ENCODE assay signal across 8 cellular contexts in genomic region chr7:108613147-108613948, GRCh38. TPM values are rescaled to one million over a fixed set of nuclear protein-coding genes. Genes with fewer than 3 reads are reported as not detected.
DNase-seq lines count a peak whose midpoint lies in the region; ATAC-seq and TF ChIP-seq lines count a peak whose summit lies in the region.

No MANE protein-coding gene starts in this region.

- H3K27ac Mint-ChIP-seq in activated T-cell treated with anti-CD3 and anti-CD28 coated beads, Interleukin-2, amount 50 U/mL, for 72 hours, result no peak overlapping the region

- H3K4me3 Mint-ChIP-seq in activated T-cell treated with anti-CD3 and anti-CD28 coated beads, Interleukin-2, amount 50 U/mL, for 72 hours, result no peak overlapping the region

- DNase-seq in activated T-cell treated with anti-CD3 and anti-CD28 coated beads, Interleukin-2, amount 50 U/mL, for 72 hours, result no peak
- no peak for DNase-seq in activated T-cell treated with anti-CD3 and anti-CD28 coated beads, Interleukin-2, amount 50 U/mL, for 1 hour
- DNase-seq in NCI-H1092 (lab: John Stamatoyannopoulos, UW) (peak; percentile 66), SW480 (ENCODE audit: low spot score) (peak; percentile 41), glomerular endothelial cell (ENCODE audit: extremely low read depth, low read depth, low spot score) (peak; percentile 36), spleen (no peak)
- DNase-seq in stimulated activated CD4-positive, alpha-beta T cell treated with anti-CD3 and anti-CD28 coated beads, Interleukin-4, amount 100 ng/mL, for 1 hour, result no peak

- H3K27me3 ChIP-seq in spleen (replicated peaks in 1 of 7), result no peaks in the 10 kb centered on the region

- no peaks in the 10 kb centered on the region for H3K27me3 Mint-ChIP-seq in activated T-cell treated with anti-CD3 and anti-CD28 coated beads, Interleukin-2, amount 50 U/mL, for 72 hours (ENCODE audit: low read depth)

- WGBS in spleen, 5 donors, result 26 to 35% (median 28%) methylated on average over 5 of the region's 5 CpGs

- TF ChIP-seq CTCF in HEK293 (tag by site-specific recombination; IDR thresholded peaks at IDR 0.05) (no peak; the same call in 1 of the 2 replicates), spleen (IDR thresholded peaks at IDR 0.05 in 8 of 11, conservative IDR thresholded peaks at IDR 0.05 in 3 of 11) (peak; percentile 53 to 79 (median 69))

- H3K27ac ChIP-seq in HEK293 (ENCODE audit: extremely low read depth, low read depth, low read length) (no peak overlapping the region), spleen (no peak overlapping the region)

- H3K36me3 ChIP-seq in HEK293 (ENCODE audit: control insufficient read depth in 2 of 2, insufficient read depth in 1 of 2, low read length in 2 of 2) (no peaks in the 10 kb centered on the region), spleen (no peaks in the 10 kb centered on the region)

- H3K9me3 ChIP-seq in HEK293 (ENCODE audit: control insufficient read depth, insufficient read depth, low read depth, low read length), result no peaks in the 10 kb centered on the region
- H3K9me3 ChIP-seq in spleen, result no peaks in the 10 kb centered on the region

- no peak for TF ChIP-seq POLR2A in spleen (IDR thresholded peaks at IDR 0.05)

- CTCF ChIA-PET in HEK293 (lab: Yijun Ruan, JAX), result interaction anchor here (0.8 to 1.2 kb wide), 2 partner anchors 8 to 23 kb away, joined by 3 to 4 read pairs; no protein-coding TSS in a partner anchor

- H3K4me1 Mint-ChIP-seq in activated T-cell treated with anti-CD3 and anti-CD28 coated beads, Interleukin-2, amount 50 U/mL, for 72 hours (ENCODE audit: low read depth), result no peaks in the 10 kb centered on the region

- H3K36me3 Mint-ChIP-seq in activated T-cell treated with anti-CD3 and anti-CD28 coated beads, Interleukin-2, amount 50 U/mL, for 72 hours (ENCODE audit: insufficient read depth in 2 of 2), result no peaks in the 10 kb centered on the region

- intact Hi-C loops in spleen (cut with DNase I; ENCODE audit: low total_unique reads), result no loop called here

- no peaks in the 10 kb centered on the region for H3K9me3 Mint-ChIP-seq in activated T-cell treated with anti-CD3 and anti-CD28 coated beads, Interleukin-2, amount 50 U/mL, for 72 hours

- H3K4me3 ChIP-seq in HEK293 (ENCODE audit: low read depth, low read length) (no peak overlapping the region), spleen (no peak overlapping the region)

- POLR2A ChIA-PET in HEK293 (lab: Yijun Ruan, JAX), result no interaction called here

- ATAC-seq in activated T-cell treated with anti-CD3 and anti-CD28 coated beads, Interleukin-2, amount 50 U/mL, for 72 hours (replicated peaks in 1 of 2), result peak; percentile 28 to 45

- no peaks in the 10 kb centered on the region for H3K4me1 ChIP-seq in HEK293 (ENCODE audit: control insufficient read depth, insufficient read depth, low read length)
- H3K4me1 ChIP-seq in spleen, result no peaks in the 10 kb centered on the region

TF ChIP-seq in HEK293, 187 proteins besides CTCF, POLR2A, EP300 and RAD21:
- TF ChIP-seq ZNF48 (tag by site-specific recombination; IDR thresholded peaks at IDR 0.05) (no peak), ZNF654 (tag by site-specific recombination; IDR thresholded peaks at IDR 0.05; ENCODE audit: low read depth) (peak; percentile 83), SCRT2 (tag by site-specific recombination; IDR thresholded peaks at IDR 0.05) (0 out of 2 replicates have a peak, but pooled peaks have one; percentile 46), ZNF114 (tag by site-specific recombination; IDR thresholded peaks at IDR 0.05) (no peak)

RNA-seq across cellular contexts. Expression of gene DNAJB9, which starts 43.7 kb away (rescaled TPM):
- total RNA-seq in activated T-cell treated with anti-CD3 and anti-CD28 coated beads, Interleukin-2, amount 50 U/mL, for 72 hours, result 10 to 100 TPM; 23.2 to 42.1 TPM
- total RNA-seq in glomerular endothelial cell, result 26.0 and 28.2 TPM in 2 replicates
- total RNA-seq in spleen, result 10 to 100 TPM; 14.1 to 79.2 (median 24.1) TPM
- 1 to 10 TPM; 5.0 to 8.2 (median 7.5) TPM for polyA plus RNA-seq in spleen

RNA-seq across cellular contexts. Expression of gene THAP5, which starts 43.8 kb away (rescaled TPM):
- total RNA-seq in activated T-cell treated with anti-CD3 and anti-CD28 coated beads, Interleukin-2, amount 50 U/mL, for 72 hours, result 10 to 100 TPM; 29.2 to 31.1 TPM
- total RNA-seq in glomerular endothelial cell (17.6 TPM in 2 replicates), spleen (10 to 100 TPM; 25.3 to 44.1 (median 32.8) TPM)
- 10 to 100 TPM in 1 of 3 donors, 1 to 10 TPM in 2; 8.8 to 13.4 (median 8.9) TPM for polyA plus RNA-seq in spleen

Comparison
In these comparisons a context has a peak if more than half of its experiments do, and no peak if none do; other contexts are left out.
1. DNase-seq: peak in NCI-H1092 (single experiment), SW480 (single experiment) and glomerular endothelial cell (single experiment); none in activated T-cell treated with anti-CD3 and anti-CD28 coated beads, Interleukin-2, amount 50 U/mL, for 72 hours (0 of 2), activated T-cell treated with anti-CD3 and anti-CD28 coated beads, Interleukin-2, amount 50 U/mL, for 1 hour (single experiment), spleen (single experiment) and stimulated activated CD4-positive, alpha-beta T cell treated with anti-CD3 and anti-CD28 coated beads, Interleukin-4, amount 100 ng/mL, for 1 hour (single experiment).